In genomic region chr19:1913781-1914577, GRCh38 we compare ENCODE assay signal across 1 cellular context.
TF ChIP-seq lines count a peak whose summit lies in the region.

No MANE protein-coding gene starts in this region.

TF ChIP-seq in HEK293, 187 proteins besides CTCF, POLR2A, EP300 and RAD21 (continued from another document):
- TF ChIP-seq ZBTB11 (tag by site-specific recombination; conservative IDR thresholded peaks at IDR 0.05; ENCODE audit: low read depth) (no peak), GLIS2 (tag by site-specific recombination; IDR thresholded peaks at IDR 0.05) (0 out of 2 replicates have a peak, but pooled peaks have one; percentile 15), KLF7 (tag by site-specific recombination; IDR thresholded peaks at IDR 0.05; ENCODE audit: borderline replicate concordance) (no peak), ZNF48 (tag by site-specific recombination; IDR thresholded peaks at IDR 0.05) (no peak), HOXD13 (CRISPR knock-in tag; IDR thresholded peaks at IDR 0.05; ENCODE audit: borderline replicate concordance) (no peak), ZNF701 (tag by site-specific recombination; IDR thresholded peaks at IDR 0.05) (no peak), ZNF112 (tag by site-specific recombination; IDR thresholded peaks at IDR 0.05) (no peak), KLF16 (tag by site-specific recombination; IDR thresholded peaks at IDR 0.05) (no peak), ZNF792 (tag by site-specific recombination; IDR thresholded peaks at IDR 0.05) (no peak), ZBTB8A (tag by site-specific recombination; IDR thresholded peaks at IDR 0.05) (no peak), ZNF76 (tag by site-specific recombination; IDR thresholded peaks at IDR 0.05; ENCODE audit: borderline replicate concordance, low read depth) (no peak), ZIC2 (tag by site-specific recombination; IDR thresholded peaks at IDR 0.05) (peak; percentile 54), ZXDB (tag by site-specific recombination; IDR thresholded peaks at IDR 0.05) (no peak), ZNF223 (tag by site-specific recombination; IDR thresholded peaks at IDR 0.05) (no peak), ZNF514 (tag by site-specific recombination; IDR thresholded peaks at IDR 0.05) (no peak), KLF1 (tag by site-specific recombination; IDR thresholded peaks at IDR 0.05) (peak; percentile 94), ATF2 (tag by site-specific recombination; IDR thresholded peaks at IDR 0.05; ENCODE audit: low read depth) (no peak), ZFHX2 (tag by site-specific recombination; conservative IDR thresholded peaks at IDR 0.05) (peak; percentile 74), ZNF24 (tag by site-specific recombination; IDR thresholded peaks at IDR 0.05) (no peak), PATZ1 (tag by site-specific recombination; IDR thresholded peaks at IDR 0.05) (no peak), ZNF416 (tag by site-specific recombination; IDR thresholded peaks at IDR 0.05) (no peak), ZNF121 (tag by site-specific recombination; IDR thresholded peaks at IDR 0.05) (no peak), REPIN1 (tag by site-specific recombination; IDR thresholded peaks at IDR 0.05; ENCODE audit: low read depth) (no peak), ZNF571 (tag by site-specific recombination; IDR thresholded peaks at IDR 0.05) (no peak), GLI2 (tag by site-specific recombination; IDR thresholded peaks at IDR 0.05; ENCODE audit: borderline replicate concordance, low read depth) (no peak), ZNF433 (tag by site-specific recombination; IDR thresholded peaks at IDR 0.05; ENCODE audit: low read depth) (no peak), ZNF19 (tag by site-specific recombination; IDR thresholded peaks at IDR 0.05; ENCODE audit: low read depth) (no peak), ZBTB7A (tag by site-specific recombination; IDR thresholded peaks at IDR 0.05; ENCODE audit: low read depth) (no peak), ZNF596 (tag by site-specific recombination; IDR thresholded peaks at IDR 0.05) (no peak), ZBTB21 (tag by site-specific recombination; IDR thresholded peaks at IDR 0.05) (no peak), ZNF391 (tag by site-specific recombination; IDR thresholded peaks at IDR 0.05; ENCODE audit: borderline replicate concordance, low read depth) (no peak), ELK4 (IDR thresholded peaks at IDR 0.05; ENCODE audit: borderline replicate concordance, low read depth, low read length) (no peak), ZNF639 (tag by site-specific recombination; IDR thresholded peaks at IDR 0.05) (no peak), ZNF585B (tag by site-specific recombination; IDR thresholded peaks at IDR 0.05) (no peak)
- TF ChIP-seq, protein P1, sequence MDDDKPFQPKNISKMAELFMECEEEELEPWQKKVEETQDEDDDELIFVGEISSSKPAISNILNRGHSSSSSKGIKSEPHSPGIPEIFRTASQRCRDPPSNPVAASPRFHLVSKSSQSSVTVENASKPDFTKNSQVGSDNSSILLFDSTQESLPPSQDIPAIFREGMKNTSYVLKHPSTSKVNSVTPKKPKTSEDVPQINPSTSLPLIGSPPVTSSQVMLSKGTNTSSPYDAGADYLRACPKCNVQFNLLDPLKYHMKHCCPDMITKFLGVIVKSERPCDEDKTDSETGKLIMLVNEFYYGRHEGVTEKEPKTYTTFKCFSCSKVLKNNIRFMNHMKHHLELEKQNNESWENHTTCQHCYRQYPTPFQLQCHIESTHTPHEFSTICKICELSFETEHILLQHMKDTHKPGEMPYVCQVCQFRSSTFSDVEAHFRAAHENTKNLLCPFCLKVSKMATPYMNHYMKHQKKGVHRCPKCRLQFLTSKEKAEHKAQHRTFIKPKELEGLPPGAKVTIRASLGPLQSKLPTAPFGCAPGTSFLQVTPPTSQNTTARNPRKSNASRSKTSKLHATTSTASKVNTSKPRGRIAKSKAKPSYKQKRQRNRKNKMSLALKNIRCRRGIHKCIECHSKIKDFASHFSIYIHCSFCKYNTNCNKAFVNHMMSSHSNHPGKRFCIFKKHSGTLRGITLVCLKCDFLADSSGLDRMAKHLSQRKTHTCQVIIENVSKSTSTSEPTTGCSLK (tag by site-specific recombination; IDR thresholded peaks at IDR 0.05), result no peak
- TF ChIP-seq, protein P2, sequence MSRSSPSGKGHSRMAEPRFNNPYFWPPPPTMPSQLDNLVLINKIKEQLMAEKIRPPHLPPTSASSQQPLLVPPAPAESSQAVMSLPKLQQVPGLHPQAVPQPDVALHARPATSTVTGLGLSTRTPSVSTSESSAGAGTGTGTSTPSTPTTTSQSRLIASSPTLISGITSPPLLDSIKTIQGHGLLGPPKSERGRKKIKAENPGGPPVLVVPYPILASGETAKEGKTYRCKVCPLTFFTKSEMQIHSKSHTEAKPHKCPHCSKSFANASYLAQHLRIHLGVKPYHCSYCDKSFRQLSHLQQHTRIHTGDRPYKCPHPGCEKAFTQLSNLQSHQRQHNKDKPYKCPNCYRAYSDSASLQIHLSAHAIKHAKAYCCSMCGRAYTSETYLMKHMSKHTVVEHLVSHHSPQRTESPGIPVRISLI (tag by site-specific recombination; IDR thresholded peaks at IDR 0.05), result no peak
- TF ChIP-seq, protein P3, sequence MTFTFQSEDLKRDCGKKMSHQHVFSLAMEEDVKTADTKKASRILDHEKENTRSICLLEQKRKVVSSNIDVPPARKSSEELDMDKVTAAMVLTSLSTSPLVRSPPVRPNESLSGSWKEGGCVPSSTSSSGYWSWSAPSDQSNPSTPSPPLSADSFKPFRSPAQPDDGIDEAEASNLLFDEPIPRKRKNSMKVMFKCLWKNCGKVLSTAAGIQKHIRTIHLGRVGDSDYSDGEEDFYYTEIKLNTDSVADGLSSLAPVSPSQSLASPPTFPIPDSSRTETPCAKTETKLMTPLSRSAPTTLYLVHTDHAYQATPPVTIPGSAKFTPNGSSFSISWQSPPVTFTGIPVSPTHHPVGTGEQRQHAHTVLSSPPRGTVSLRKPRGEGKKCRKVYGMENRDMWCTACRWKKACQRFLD (tag by site-specific recombination; IDR thresholded peaks at IDR 0.05), result no peak
- TF ChIP-seq, protein P4, sequence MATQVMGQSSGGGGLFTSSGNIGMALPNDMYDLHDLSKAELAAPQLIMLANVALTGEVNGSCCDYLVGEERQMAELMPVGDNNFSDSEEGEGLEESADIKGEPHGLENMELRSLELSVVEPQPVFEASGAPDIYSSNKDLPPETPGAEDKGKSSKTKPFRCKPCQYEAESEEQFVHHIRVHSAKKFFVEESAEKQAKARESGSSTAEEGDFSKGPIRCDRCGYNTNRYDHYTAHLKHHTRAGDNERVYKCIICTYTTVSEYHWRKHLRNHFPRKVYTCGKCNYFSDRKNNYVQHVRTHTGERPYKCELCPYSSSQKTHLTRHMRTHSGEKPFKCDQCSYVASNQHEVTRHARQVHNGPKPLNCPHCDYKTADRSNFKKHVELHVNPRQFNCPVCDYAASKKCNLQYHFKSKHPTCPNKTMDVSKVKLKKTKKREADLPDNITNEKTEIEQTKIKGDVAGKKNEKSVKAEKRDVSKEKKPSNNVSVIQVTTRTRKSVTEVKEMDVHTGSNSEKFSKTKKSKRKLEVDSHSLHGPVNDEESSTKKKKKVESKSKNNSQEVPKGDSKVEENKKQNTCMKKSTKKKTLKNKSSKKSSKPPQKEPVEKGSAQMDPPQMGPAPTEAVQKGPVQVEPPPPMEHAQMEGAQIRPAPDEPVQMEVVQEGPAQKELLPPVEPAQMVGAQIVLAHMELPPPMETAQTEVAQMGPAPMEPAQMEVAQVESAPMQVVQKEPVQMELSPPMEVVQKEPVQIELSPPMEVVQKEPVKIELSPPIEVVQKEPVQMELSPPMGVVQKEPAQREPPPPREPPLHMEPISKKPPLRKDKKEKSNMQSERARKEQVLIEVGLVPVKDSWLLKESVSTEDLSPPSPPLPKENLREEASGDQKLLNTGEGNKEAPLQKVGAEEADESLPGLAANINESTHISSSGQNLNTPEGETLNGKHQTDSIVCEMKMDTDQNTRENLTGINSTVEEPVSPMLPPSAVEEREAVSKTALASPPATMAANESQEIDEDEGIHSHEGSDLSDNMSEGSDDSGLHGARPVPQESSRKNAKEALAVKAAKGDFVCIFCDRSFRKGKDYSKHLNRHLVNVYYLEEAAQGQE (tag by site-specific recombination; IDR thresholded peaks at IDR 0.05), result no peak
- TF ChIP-seq, protein P5, sequence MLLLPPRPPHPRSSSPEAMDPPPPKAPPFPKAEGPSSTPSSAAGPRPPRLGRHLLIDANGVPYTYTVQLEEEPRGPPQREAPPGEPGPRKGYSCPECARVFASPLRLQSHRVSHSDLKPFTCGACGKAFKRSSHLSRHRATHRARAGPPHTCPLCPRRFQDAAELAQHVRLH (tag by site-specific recombination; IDR thresholded peaks at IDR 0.05), result no peak
